In the genomic region with DNA sequence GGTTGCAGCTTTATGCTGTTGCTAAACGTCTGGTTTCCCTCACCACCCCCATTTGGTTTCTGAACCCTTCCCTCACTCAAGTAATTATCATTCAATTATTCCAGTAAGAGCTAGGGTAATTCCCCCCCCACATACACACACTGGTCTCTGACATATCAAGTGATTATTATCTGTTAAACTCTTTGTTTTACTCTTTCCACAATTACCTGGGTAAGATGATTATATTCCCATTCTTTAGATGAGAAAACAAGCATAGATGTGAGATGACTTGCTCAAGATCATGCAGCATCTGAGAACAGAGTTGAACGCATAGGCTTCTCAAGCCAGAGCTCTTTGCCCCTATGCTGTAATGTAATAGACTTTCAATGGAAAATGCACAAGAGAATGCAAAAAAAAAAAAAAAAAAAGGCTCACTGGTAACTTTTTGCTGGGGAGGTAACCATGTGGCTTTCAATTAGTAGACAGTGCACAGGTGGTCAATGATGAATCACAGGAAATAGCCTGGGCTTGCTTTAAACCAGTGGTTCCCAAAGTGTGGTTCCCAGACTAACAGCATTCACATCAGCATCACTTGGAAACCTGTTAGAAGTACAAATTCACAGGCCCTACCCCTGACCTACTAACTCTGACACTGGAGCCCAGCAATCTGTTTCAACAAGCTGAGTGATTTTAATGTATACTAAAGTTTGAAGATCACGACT, we compare ENCODE assay signal across 11 cellular contexts.
A peak's percentile ranks its signal among the peaks of the same experiment; 100 is the strongest.
DNase-seq lines count a peak whose midpoint lies in the region; ATAC-seq and TF ChIP-seq lines count a peak whose summit lies in the region.
"Had no signal": no experiment of that assay in that cellular context is flagged by ENCODE, and none has a peak within 500 bp of the region (broad histone marks: within the 10 kb centered on the region; RNA-seq: fewer than 3 reads in every experiment).

No MANE protein-coding gene starts in this region.

- in situ Hi-C loops in mammary epithelial cell (cut with MboI; ENCODE audit: low sequenced_read_pairs in 2 of 2), result no loop called here

- TF ChIP-seq CTCF in right atrium auricular region (IDR thresholded peaks at IDR 0.05), result no peak
- TF ChIP-seq CTCF in mammary epithelial cell (conservative IDR thresholded peaks at IDR 0.05 in 1 of 2, IDR thresholded peaks at IDR 0.05 in 1 of 2; ENCODE audit: extremely low read depth in 1 of 2, insufficient read depth in 1 of 2, low read depth in 1 of 2, low read length in 2 of 2), result no peak
- TF ChIP-seq CTCF in smooth muscle cell (IDR thresholded peaks at IDR 0.05; ENCODE audit: borderline replicate concordance, insufficient read depth, poor library complexity, severe bottlenecking), result no peak
- TF ChIP-seq CTCF in PC-3 (conservative IDR thresholded peaks at IDR 0.05; ENCODE audit: low read depth, low read length), result no peak

- BruUV-seq in mammary epithelial cell (replicated peaks; lab: Mats Ljungman, UMichigan) (no TSS peak), PC-3 (replicated peaks; lab: Mats Ljungman, UMichigan) (no TSS peak)

- POLR2A ChIA-PET in PC-3 (lab: Charles Lee; ENCODE audit: unreplicated experiment), result no interaction called here

- H3K9me3 ChIP-seq in right atrium auricular region (no peaks in the 10 kb centered on the region), mammary epithelial cell (replicated peaks; ENCODE audit: insufficient read depth, low read length) (no peaks in the 10 kb centered on the region), smooth muscle cell (replicated peaks; ENCODE audit: low read depth) (no peaks in the 10 kb centered on the region), PC-3 (ENCODE audit: low read length) (no peaks in the 10 kb centered on the region)
- H3K9me3 ChIP-seq: heart right ventricle, psoas muscle had no signal

- 56% methylated on average over 3 of the region's 3 CpGs for WGBS in mammary epithelial cell (ENCODE audit: low coverage, missing lambda C conversion rate)
- whole genome bisulfite sequencing in smooth muscle cell (ENCODE audit: low lambda C conversion rate), result 69% methylated on average over 3 of the region's 3 CpGs

- dilution Hi-C loops in mammary epithelial cell (cut with HindIII; ENCODE audit: low sequenced_read_pairs), result no loop called here

- H3K27me3 ChIP-seq in right atrium auricular region (no peaks in the 10 kb centered on the region), mammary epithelial cell (ENCODE audit: insufficient read depth, low read length) (no peaks in the 10 kb centered on the region), smooth muscle cell (ENCODE audit: low read depth) (no peaks in the 10 kb centered on the region), PC-3 (ENCODE audit: low read length) (no peaks in the 10 kb centered on the region)
- H3K27me3 ChIP-seq: heart right ventricle had no signal

- DNase-seq in Right ventricle myocardium inferior (ENCODE audit: missing footprints) (no peak), right atrium auricular region (ENCODE audit: low spot score) (no peak), mammary epithelial cell (peak; percentile 90), smooth muscle cell (lab: John Stamatoyannopoulos, UW; ENCODE audit: unreplicated experiment) (no peak), NCI-H510A treated with DMSO at 0.1 percent for 48 hours (lab: John Stamatoyannopoulos, UW) (no peak), PC-3 (no peak)
- no peak for DNase-seq in stimulated activated naive CD8-positive, alpha-beta T cell treated with anti-CD3 and anti-CD28 coated beads, Interleukin-15, Interleukin-2, amounts not matched to agents 100 U/mL and 50 U/mL, for 24 hours
- DNase-seq: C1 segment of cervical spinal cord, heart right ventricle, psoas muscle had no signal

- H2AFZ ChIP-seq in mammary epithelial cell (ENCODE audit: low read depth, low read length) (no peak overlapping the region), smooth muscle cell (ENCODE audit: low read depth) (no peak overlapping the region), PC-3 (ENCODE audit: low read length) (no peak overlapping the region)

- no peaks in the 10 kb centered on the region for H3F3A ChIP-seq in smooth muscle cell (ENCODE audit: low read depth)
- H3F3A ChIP-seq in PC-3 (ENCODE audit: low read length, unreplicated experiment), result no peaks in the 10 kb centered on the region

- no peak overlapping the region for H3K4me3 ChIP-seq in right atrium auricular region
- H3K4me3 ChIP-seq in mammary epithelial cell (replicated peaks in 1 of 3; ENCODE audit: insufficient read depth in 1 of 3, low read depth in 2 of 3, low read length in 3 of 3), result no peak overlapping the region
- H3K4me3 ChIP-seq in smooth muscle cell, result no peak overlapping the region
- no peak overlapping the region for H3K4me3 ChIP-seq in PC-3 (ENCODE audit: low read length)
- H3K4me3 ChIP-seq: heart right ventricle, psoas muscle had no signal

- H4K20me1 ChIP-seq in mammary epithelial cell (ENCODE audit: insufficient read depth, low read length) (no peaks in the 10 kb centered on the region), smooth muscle cell (ENCODE audit: low read depth) (no peaks in the 10 kb centered on the region), PC-3 (ENCODE audit: low read length) (no peaks in the 10 kb centered on the region)

- H3K79me2 ChIP-seq in mammary epithelial cell (ENCODE audit: insufficient read depth, low read length) (peaks cover 9% of the 10 kb centered on the region), smooth muscle cell (ENCODE audit: low read depth) (no peaks in the 10 kb centered on the region), PC-3 (ENCODE audit: low read length) (no peaks in the 10 kb centered on the region)

- H3K9ac ChIP-seq in mammary epithelial cell (ENCODE audit: insufficient read depth, low read length) (no peak overlapping the region), smooth muscle cell (ENCODE audit: low read depth) (no peak overlapping the region), PC-3 (ENCODE audit: low read length) (no peak overlapping the region)

- intact Hi-C loops in Right ventricle myocardium inferior (cut with DNase I) (loop anchor here (5.0 kb wide), 1 partner anchor 34 kb away; no protein-coding TSS in a partner anchor), mammary epithelial cell (cut with micrococcal nuclease) (no loop called here), PC-3 (cut with micrococcal nuclease) (no loop called here)

- H3K4me2 ChIP-seq in mammary epithelial cell (ENCODE audit: insufficient read depth, low read depth, low read length) (peak overlapping the region; percentile 12), smooth muscle cell (no peak overlapping the region), PC-3 (ENCODE audit: low read length) (no peak overlapping the region)

- peak; percentile 36 for ATAC-seq in Right ventricle myocardium inferior
- ATAC-seq in HG03196 (IDR thresholded peaks at IDR 0.05; ENCODE audit: unreplicated experiment), result peak; percentile 69
- peak; percentile 79 for ATAC-seq in stimulated activated naive CD8-positive, alpha-beta T cell treated with anti-CD3 and anti-CD28 coated beads, Interleukin-15, Interleukin-2, amounts not matched to agents 100 U/mL and 50 U/mL, for 24 hours
- no peak for ATAC-seq in PC-3

- H3K27ac ChIP-seq in right atrium auricular region, result peak overlapping the region in 1 of 2 donors; percentile 61
- H3K27ac ChIP-seq in mammary epithelial cell (ENCODE audit: insufficient read depth, low read depth, low read length), result peak overlapping the region; percentile 22
- H3K27ac ChIP-seq in smooth muscle cell (ENCODE audit: low read depth), result no peak overlapping the region
- H3K27ac ChIP-seq in PC-3 (ENCODE audit: low read length), result no peak overlapping the region
- H3K27ac ChIP-seq: heart right ventricle, psoas muscle had no signal

- H3K4me1 ChIP-seq in right atrium auricular region (peaks cover 0 to 12% of the 10 kb centered on the region in 2 donors), mammary epithelial cell (ENCODE audit: insufficient read depth, low read length) (peaks cover 27% of the 10 kb centered on the region), smooth muscle cell (ENCODE audit: low read depth) (no peaks in the 10 kb centered on the region), PC-3 (ENCODE audit: insufficient read depth, low read length) (no peaks in the 10 kb centered on the region)
- H3K4me1 ChIP-seq: psoas muscle had no signal

- no peaks in the 10 kb centered on the region for H3K9me2 ChIP-seq in PC-3 (replicated peaks; ENCODE audit: low read length)

- peaks cover 22% of the 10 kb centered on the region for H3K36me3 ChIP-seq in right atrium auricular region
- H3K36me3 ChIP-seq in mammary epithelial cell (ENCODE audit: insufficient read depth, low read length), result peaks cover 10% of the 10 kb centered on the region
- no peaks in the 10 kb centered on the region for H3K36me3 ChIP-seq in smooth muscle cell (ENCODE audit: low read depth)
- no peaks in the 10 kb centered on the region for H3K36me3 ChIP-seq in PC-3 (ENCODE audit: low read depth, low read length)

- CTCF ChIA-PET in mammary epithelial cell (lab: Charles Lee; ENCODE audit: low non-redundant PET), result no interaction called here
- CTCF ChIA-PET in PC-3 (lab: Charles Lee), result no interaction called here
